Comparison of ENCODE assay signal across 10 cellular contexts in the genomic region with DNA sequence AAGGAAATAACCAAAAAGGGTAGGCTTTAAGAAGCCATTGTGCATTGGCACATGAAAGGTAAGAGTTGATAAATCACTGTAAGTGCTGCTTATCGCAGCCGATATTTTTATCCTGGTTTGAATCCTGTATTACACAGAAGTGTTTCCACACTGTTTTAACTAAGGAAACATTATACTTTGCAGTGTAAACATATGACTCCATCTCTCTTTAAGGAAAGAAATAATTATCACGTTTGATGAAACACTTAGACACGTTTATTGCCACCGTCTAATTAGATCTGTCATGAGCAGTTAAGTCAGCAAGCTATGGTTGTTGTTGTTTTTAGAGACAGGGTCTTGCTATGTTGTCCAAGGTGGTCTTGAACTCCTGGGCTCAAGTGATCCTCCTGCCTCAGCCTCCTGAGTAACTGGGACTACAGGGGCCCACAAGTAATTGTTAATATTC.
DNase-seq lines count a peak whose midpoint lies in the region; ATAC-seq and TF ChIP-seq lines count a peak whose summit lies in the region.
"Had no signal": no experiment of that assay in that cellular context is flagged by ENCODE, and none has a peak within 500 bp of the region (broad histone marks: within the 10 kb centered on the region; RNA-seq: fewer than 3 reads in every experiment).

No MANE protein-coding gene starts in this region.

- H3K36me3 Mint-ChIP-seq in activated CD4-positive, alpha-beta T cell treated with anti-CD3 and anti-CD28 coated beads, Interleukin-2, amount 10 ng/mL, durations not matched to agents 7 days and 5 days (ENCODE audit: low read depth) = peaks cover 56% of the 10 kb centered on the region

- no peaks in the 10 kb centered on the region for H3K27me3 ChIP-seq in Panc1 (ENCODE audit: control insufficient read depth, insufficient read depth, low read length)
- no peaks in the 10 kb centered on the region for H3K27me3 ChIP-seq in suprapubic skin
- H3K27me3 ChIP-seq: gastrocnemius medialis had no signal

- H3K4me3 Mint-ChIP-seq in activated CD4-positive, alpha-beta T cell treated with anti-CD3 and anti-CD28 coated beads, Interleukin-2, amount 10 ng/mL, durations not matched to agents 7 days and 5 days = peak overlapping the region; percentile 99

- TF ChIP-seq POLR2A in suprapubic skin (IDR thresholded peaks at IDR 0.05) = no peak

- DNase-seq in activated CD4-positive, alpha-beta T cell treated with anti-CD3 and anti-CD28 coated beads, Interleukin-2, amount 10 ng/mL, durations not matched to agents 7 days and 5 days = no peak
- no peak for DNase-seq in activated CD4-positive, alpha-beta T cell treated with anti-CD3 and anti-CD28 coated beads for 4 hours
- DNase-seq in Panc1 (ENCODE audit: low read depth, low spot score) (no peak), epithelial cell of proximal tubule (ENCODE audit: low read depth) (no peak), suprapubic skin (ENCODE audit: low spot score in 2 of 2) (no peak), AG20443 (ENCODE audit: low spot score) (no peak)
- DNase-seq: gastrocnemius medialis, SHP77 treated with DMSO at 0.1 percent for 48 hours had no signal

- peaks cover 4% of the 10 kb centered on the region; the same call in 1 of the 2 replicates for H3K9me3 ChIP-seq in Panc1 (ENCODE audit: control insufficient read depth, insufficient read depth, low read depth, low read length)
- H3K9me3 ChIP-seq in suprapubic skin = no peaks in the 10 kb centered on the region
- H3K9me3 ChIP-seq: gastrocnemius medialis had no signal

- in situ Hi-C loops in Panc1 (cut with HindIII; ENCODE audit: low pct_unique_long_range_greater_than_20kb, low sequenced_read_pairs) = no loop called here

- peaks cover 18% of the 10 kb centered on the region for H3K4me1 ChIP-seq in Panc1 (ENCODE audit: control insufficient read depth, insufficient read depth, low read length)
- H3K4me1 ChIP-seq in suprapubic skin = peaks cover 43% of the 10 kb centered on the region

- peak overlapping the region; percentile 96 for H3K27ac Mint-ChIP-seq in activated CD4-positive, alpha-beta T cell treated with anti-CD3 and anti-CD28 coated beads, Interleukin-2, amount 10 ng/mL, durations not matched to agents 7 days and 5 days

- H3K36me3 ChIP-seq in Panc1 (ENCODE audit: control insufficient read depth, insufficient read depth, low read length) (no peaks in the 10 kb centered on the region), suprapubic skin (no peaks in the 10 kb centered on the region)
- H3K36me3 ChIP-seq: gastrocnemius medialis had no signal

- no peak overlapping the region for H3K4me3 ChIP-seq in Panc1 (ENCODE audit: low read depth in 2 of 2, low read length in 2 of 2)
- H3K4me3 ChIP-seq in epithelial cell of proximal tubule (ENCODE audit: low read depth, low read length) = peak overlapping the region; percentile 90
- peak overlapping the region; percentile 65 for H3K4me3 ChIP-seq in suprapubic skin

- no peak for TF ChIP-seq EP300 in suprapubic skin (IDR thresholded peaks at IDR 0.05)

- TSS peak; percentile 42 for BruUV-seq in Panc1 (replicated peaks; lab: Mats Ljungman, UMichigan)

- CTCF ChIA-PET in activated CD4-positive, alpha-beta T cell treated with anti-CD3 and anti-CD28 coated beads, Interleukin-2, amount 10 ng/mL, durations not matched to agents 7 days and 5 days (lab: Charles Lee) = interaction anchor here (0.5 to 5.2 kb wide), 8 partner anchors 9 to 241 kb away, joined by 3 to 26 read pairs (median 4); no protein-coding TSS in a partner anchor
- CTCF ChIA-PET in Panc1 (lab: Charles Lee) = no interaction called here

- H3K27ac ChIP-seq in Panc1 (ENCODE audit: low read length) (no peak overlapping the region), suprapubic skin (no peak overlapping the region)

- intact Hi-C loops in Panc1 (cut with micrococcal nuclease; ENCODE audit: unreplicated experiment) = no loop called here

- peaks cover 72% of the 10 kb centered on the region for H3K4me1 Mint-ChIP-seq in activated CD4-positive, alpha-beta T cell treated with anti-CD3 and anti-CD28 coated beads, Interleukin-2, amount 10 ng/mL, durations not matched to agents 7 days and 5 days

- 69% methylated on average over 5 of the region's 5 CpGs for WGBS in suprapubic skin

- TF ChIP-seq CTCF in Panc1 (IDR thresholded peaks at IDR 0.05) = no peak
- TF ChIP-seq CTCF in epithelial cell of proximal tubule (conservative IDR thresholded peaks at IDR 0.05; ENCODE audit: low read depth, low read length) = no peak
- TF ChIP-seq CTCF in suprapubic skin (IDR thresholded peaks at IDR 0.05) = no peak

- H3K27me3 Mint-ChIP-seq in activated CD4-positive, alpha-beta T cell treated with anti-CD3 and anti-CD28 coated beads, Interleukin-2, amount 10 ng/mL, durations not matched to agents 7 days and 5 days = no peaks in the 10 kb centered on the region

- ATAC-seq in Panc1 = no peak
- no peak for ATAC-seq in GM18867 (IDR thresholded peaks at IDR 0.05; ENCODE audit: unreplicated experiment)
- ATAC-seq in GM19395 (IDR thresholded peaks at IDR 0.05; ENCODE audit: unreplicated experiment) = no peak
- ATAC-seq: gastrocnemius medialis had no signal

- H3K9me3 Mint-ChIP-seq in activated CD4-positive, alpha-beta T cell treated with anti-CD3 and anti-CD28 coated beads, Interleukin-2, amount 10 ng/mL, durations not matched to agents 7 days and 5 days = peaks cover 8% of the 10 kb centered on the region

- POLR2A ChIA-PET in activated CD4-positive, alpha-beta T cell treated with anti-CD3 and anti-CD28 coated beads, Interleukin-2, amount 10 ng/mL, durations not matched to agents 7 days and 5 days (lab: Charles Lee) = interaction anchor here (0.6 kb wide), 2 partner anchors 11 to 102 kb away, joined by 3 to 5 read pairs; no protein-coding TSS in a partner anchor
- POLR2A ChIA-PET in Panc1 (lab: Charles Lee) = no interaction called here

Comparison
In these comparisons a context has a peak if more than half of its experiments do, and no peak if none do; other contexts are left out.
1. H3K4me3 ChIP-seq: peak in epithelial cell of proximal tubule (single experiment) and suprapubic skin (single experiment); none in Panc1 (0 of 2).